1 cellular context compared by ENCODE assay signal in genomic region chr4:82639947-82640346, GRCh38.
TF ChIP-seq lines count a peak whose summit lies in the region.

No MANE protein-coding gene starts in this region.

TF ChIP-seq in HepG2, 621 proteins besides CTCF, POLR2A, EP300 and RAD21:
- TF ChIP-seq PLSCR1 (CRISPR knock-in tag; IDR thresholded peaks at IDR 0.05; ENCODE audit: borderline replicate concordance) (no peak), NR2C2 (CRISPR knock-in tag; IDR thresholded peaks at IDR 0.05; ENCODE audit: borderline replicate concordance) (peak; percentile 56; the same call in 1 of the 2 replicates), HDAC1 (CRISPR knock-in tag; IDR thresholded peaks at IDR 0.05) (no peak), ZNF468 (CRISPR knock-in tag; IDR thresholded peaks at IDR 0.05) (no peak), MIER2 (CRISPR knock-in tag; IDR thresholded peaks at IDR 0.05) (no peak), ZFP62 (CRISPR knock-in tag; IDR thresholded peaks at IDR 0.05) (no peak), POLR2G (IDR thresholded peaks at IDR 0.05; ENCODE audit: low read depth, low read length) (no peak), ZSCAN22 (CRISPR knock-in tag; IDR thresholded peaks at IDR 0.05) (peak; percentile 86), KLF9 (CRISPR knock-in tag; IDR thresholded peaks at IDR 0.05; ENCODE audit: low read depth) (no peak), EHMT2 (IDR thresholded peaks at IDR 0.05; ENCODE audit: borderline replicate concordance, low read depth, low read length) (no peak), ZNF770 (CRISPR knock-in tag; IDR thresholded peaks at IDR 0.05) (peak; percentile 42; the same call in 1 of the 2 replicates), ZSCAN20 (CRISPR knock-in tag; IDR thresholded peaks at IDR 0.05; ENCODE audit: borderline replicate concordance) (no peak), ESRRA (CRISPR knock-in tag; IDR thresholded peaks at IDR 0.05; ENCODE audit: low read depth) (no peak), ZSCAN9 (CRISPR knock-in tag; IDR thresholded peaks at IDR 0.05; ENCODE audit: borderline replicate concordance) (no peak), ZNF780A (CRISPR knock-in tag; IDR thresholded peaks at IDR 0.05) (no peak), ZBTB33 (CRISPR knock-in tag; IDR thresholded peaks at IDR 0.05) (no peak), GPN1 (CRISPR knock-in tag; IDR thresholded peaks at IDR 0.05; ENCODE audit: borderline replicate concordance) (no peak), SSRP1 (CRISPR knock-in tag; IDR thresholded peaks at IDR 0.05) (no peak), CREB1 (IDR thresholded peaks at IDR 0.05) (no peak), CREB1 (CRISPR knock-in tag; IDR thresholded peaks at IDR 0.05) (no peak), SP2 (CRISPR knock-in tag; IDR thresholded peaks at IDR 0.05) (no peak), ZNF687 (CRISPR knock-in tag; IDR thresholded peaks at IDR 0.05) (peak; percentile 12; the same call in 1 of the 2 replicates), ELF1 (CRISPR knock-in tag; IDR thresholded peaks at IDR 0.05) (no peak), ONECUT2 (CRISPR knock-in tag; IDR thresholded peaks at IDR 0.05) (no peak), BCLAF1 (IDR thresholded peaks at IDR 0.05) (no peak)
- TF ChIP-seq, protein P1, sequence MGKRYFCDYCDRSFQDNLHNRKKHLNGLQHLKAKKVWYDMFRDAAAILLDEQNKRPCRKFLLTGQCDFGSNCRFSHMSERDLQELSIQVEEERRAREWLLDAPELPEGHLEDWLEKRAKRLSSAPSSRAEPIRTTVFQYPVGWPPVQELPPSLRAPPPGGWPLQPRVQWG (CRISPR knock-in tag; IDR thresholded peaks at IDR 0.05; ENCODE audit: borderline replicate concordance, low read depth): no peak
